ENCODE assay signal across 23 cellular contexts in genomic region chr17:77636835-77637806, GRCh38.
"Had no signal": no experiment of that assay in that cellular context is flagged by ENCODE, and none has a peak within 500 bp of the region (broad histone marks: within the 10 kb centered on the region; RNA-seq: fewer than 3 reads in every experiment).

No MANE protein-coding gene starts in this region.

- H3K4me2 ChIP-seq: smooth muscle cell had no signal

- H3K9me3 Mint-ChIP-seq: activated naive CD4-positive, alpha-beta T cell treated with anti-CD3 and anti-CD28 coated beads, Interleukin-2, amount 10 ng/mL, durations not matched to agents 7 days and 5 days; activated T-cell treated with anti-CD3 and anti-CD28 coated beads, Interleukin-2, amount 50 U/mL, for 72 hours; central memory CD8-positive, alpha-beta T cell; memory B cell; nephron progenitor cell; stimulated activated naive B cell treated with anti-CD40 and anti-IgM and Interleukin-4, amounts not matched to agents 10 μg/mL and 1 μg/mL and 100 μg/mL, for 72 hours had no signal

- H3K9me3 ChIP-seq: colonic mucosa, heart right ventricle, sigmoid colon, vagina had no signal

- H3K36me3 ChIP-seq: brain microvascular endothelial cell, colonic mucosa, heart right ventricle, sigmoid colon, vagina had no signal

- H3K4me1 Mint-ChIP-seq: central memory CD8-positive, alpha-beta T cell had no signal

- H3K4me1 ChIP-seq: colonic mucosa, sigmoid colon, vagina had no signal

- DNase-seq: activated CD4-positive, alpha-beta T cell treated with anti-CD3 and anti-CD28 coated beads for 4 hours; activated CD4-positive, alpha-beta T cell treated with anti-CD3 and anti-CD28 coated beads, Interleukin-2, amount 50 U/mL, for 48 hours; activated CD4-positive, CD25-positive, alpha-beta regulatory T cell; activated effector memory CD4-positive, alpha-beta T cell treated with Interleukin-2 at 50 U/mL for 16 hours; activated naive CD4-positive, alpha-beta T cell treated with anti-CD3 and anti-CD28 coated beads, Interleukin-2, amount 10 ng/mL, durations not matched to agents 7 days and 5 days; activated T-cell treated with anti-CD3 and anti-CD28 coated beads, Interleukin-2, amount 50 U/mL, for 72 hours; brain microvascular endothelial cell; colonic mucosa; heart right ventricle; left colon; sigmoid colon; stimulated activated CD4-positive, alpha-beta T cell treated with anti-CD3 and anti-CD28 coated beads, Interleukin-2, amount 100 ng/mL, for 48 hours; stimulated activated CD8-positive, alpha-beta memory T cell treated with anti-CD3 and anti-CD28 coated beads, Interleukin-4, amount 100 ng/mL, for 48 hours; stimulated activated naive B cell treated with anti-CD40 and anti-IgM and Interleukin-4, amounts not matched to agents 10 μg/mL and 1 μg/mL and 100 μg/mL, for 72 hours; T-helper 17 cell; trophoblast cell had no signal

- H3K4me3 Mint-ChIP-seq: activated naive CD4-positive, alpha-beta T cell treated with anti-CD3 and anti-CD28 coated beads, Interleukin-2, amount 10 ng/mL, durations not matched to agents 7 days and 5 days; activated T-cell treated with anti-CD3 and anti-CD28 coated beads, Interleukin-2, amount 50 U/mL, for 72 hours; central memory CD8-positive, alpha-beta T cell; memory B cell; nephron progenitor cell; stimulated activated naive B cell treated with anti-CD40 and anti-IgM and Interleukin-4, amounts not matched to agents 10 μg/mL and 1 μg/mL and 100 μg/mL, for 72 hours; T-helper 17 cell had no signal

- H3K4me3 ChIP-seq: colonic mucosa, heart right ventricle, sigmoid colon, smooth muscle cell, vagina had no signal

- H3K36me3 Mint-ChIP-seq: activated naive CD4-positive, alpha-beta T cell treated with anti-CD3 and anti-CD28 coated beads, Interleukin-2, amount 10 ng/mL, durations not matched to agents 7 days and 5 days; stimulated activated naive B cell treated with anti-CD40 and anti-IgM and Interleukin-4, amounts not matched to agents 10 μg/mL and 1 μg/mL and 100 μg/mL, for 72 hours had no signal

- ATAC-seq: activated T-cell treated with anti-CD3 and anti-CD28 coated beads, Interleukin-2, amount 50 U/mL, for 72 hours; heart right ventricle; left colon; stimulated activated naive B cell treated with anti-CD40 and anti-IgM and Interleukin-4, amounts not matched to agents 10 μg/mL and 1 μg/mL and 100 μg/mL, for 72 hours; T-helper 17 cell had no signal

- H3K27me3 ChIP-seq: colonic mucosa, vagina had no signal

- H3K27ac Mint-ChIP-seq: activated naive CD4-positive, alpha-beta T cell treated with anti-CD3 and anti-CD28 coated beads, Interleukin-2, amount 10 ng/mL, durations not matched to agents 7 days and 5 days; activated T-cell treated with anti-CD3 and anti-CD28 coated beads, Interleukin-2, amount 50 U/mL, for 72 hours; memory B cell; nephron progenitor cell; progenitor cell of endocrine pancreas; stimulated activated naive B cell treated with anti-CD40 and anti-IgM and Interleukin-4, amounts not matched to agents 10 μg/mL and 1 μg/mL and 100 μg/mL, for 72 hours; T-helper 17 cell had no signal

- H3K27ac ChIP-seq: brain microvascular endothelial cell, colonic mucosa, epithelial cell of prostate, heart right ventricle, sigmoid colon, vagina had no signal
